In the genomic region with DNA sequence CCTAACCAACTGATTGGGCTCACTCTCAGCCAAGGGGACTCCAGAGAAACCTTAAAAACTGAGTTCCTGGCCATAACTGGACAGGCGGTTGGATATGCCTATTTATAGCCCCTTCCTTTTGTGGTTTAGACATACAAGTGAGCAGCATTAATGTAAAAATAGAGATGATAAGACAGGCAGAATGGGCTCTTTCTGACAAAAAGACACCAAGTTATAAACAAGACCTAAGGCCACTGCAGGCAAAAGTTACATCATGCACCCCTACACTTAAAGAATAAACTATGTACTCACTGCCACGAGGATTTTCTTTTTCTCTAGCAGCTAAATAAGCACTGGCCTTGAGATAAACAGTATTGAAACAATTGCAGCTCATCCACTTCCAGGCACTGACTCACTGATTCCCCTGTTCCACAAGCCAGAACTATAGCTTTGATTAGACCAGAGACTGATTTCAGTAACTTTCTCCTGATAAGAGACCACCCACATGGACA, we compare ENCODE assay signal across 15 cellular contexts. TPM values are rescaled to one million over a fixed set of nuclear protein-coding genes. Genes with fewer than 3 reads are reported as not detected.
A peak's percentile ranks its signal among the peaks of the same experiment; 100 is the strongest.
DNase-seq lines count a peak whose midpoint lies in the region; ATAC-seq and TF ChIP-seq lines count a peak whose summit lies in the region.
"Had no signal": no experiment of that assay in that cellular context is flagged by ENCODE, and none has a peak within 500 bp of the region (broad histone marks: within the 10 kb centered on the region; RNA-seq: fewer than 3 reads in every experiment).

No MANE protein-coding gene starts in this region.

- H3K79me2 ChIP-seq in PC-3 (ENCODE audit: low read length) = no peaks in the 10 kb centered on the region

- BruUV-seq in PC-3 (replicated peaks; lab: Mats Ljungman, UMichigan) = no TSS peak

- H3K4me1 ChIP-seq in ascending aorta (peaks cover 4 to 22% of the 10 kb centered on the region in 2 donors), left ventricle myocardium inferior (peaks cover 48% of the 10 kb centered on the region), aorta (ENCODE audit: control insufficient read depth in 1 of 2, insufficient read depth in 2 of 2, low read length in 2 of 2) (peaks cover 2 to 18% of the 10 kb centered on the region in 2 donors), PC-3 (ENCODE audit: insufficient read depth, low read length) (peaks cover 46% of the 10 kb centered on the region)

- H3K27me3 ChIP-seq in ascending aorta = no peaks in the 10 kb centered on the region
- no peaks in the 10 kb centered on the region for H3K27me3 ChIP-seq in left ventricle myocardium inferior (ENCODE audit: low read depth)
- H3K27me3 ChIP-seq in aorta (ENCODE audit: control insufficient read depth in 1 of 2, insufficient read depth in 2 of 2, low read length in 1 of 2) = no peaks in the 10 kb centered on the region
- no peaks in the 10 kb centered on the region for H3K27me3 ChIP-seq in PC-3 (ENCODE audit: low read length)

- no peaks in the 10 kb centered on the region for H3K9me2 ChIP-seq in PC-3 (replicated peaks; ENCODE audit: low read length)

- POLR2A ChIA-PET in PC-3 (lab: Charles Lee; ENCODE audit: unreplicated experiment) = no interaction called here

- DNase-seq in Right ventricle myocardium superior (no peak), cardiac septum (ENCODE audit: low spot score) (no peak), ascending aorta (ENCODE audit: low spot score in 2 of 2) (no peak), left ventricle myocardium inferior (no peak), aorta (no peak), OCI-M2 (lab: John Stamatoyannopoulos, UW; ENCODE audit: unreplicated experiment) (no peak), PC-3 (no peak)
- DNase-seq: activated T-cell treated with anti-CD3 and anti-CD28 coated beads, Interleukin-2, amount 50 U/mL, for 24 hours; cerebellar nuclear complex; H7; NCI-H1105; stimulated activated CD4-positive, alpha-beta T cell treated with anti-CD3 and anti-CD28 coated beads, Interleukin-4, amount 100 ng/mL, for 4 hours; substantia nigra had no signal

- CTCF ChIA-PET in PC-3 (lab: Charles Lee) = no interaction called here

- no peak overlapping the region for H3K4me2 ChIP-seq in PC-3 (ENCODE audit: low read length)

- H3K9me3 ChIP-seq in ascending aorta (no peaks in the 10 kb centered on the region), left ventricle myocardium inferior (replicated peaks) (no peaks in the 10 kb centered on the region), aorta (ENCODE audit: control insufficient read depth, low read length) (no peaks in the 10 kb centered on the region), PC-3 (ENCODE audit: low read length) (no peaks in the 10 kb centered on the region)

- H3K36me3 ChIP-seq in ascending aorta = no peaks in the 10 kb centered on the region
- H3K36me3 ChIP-seq in left ventricle myocardium inferior = no peaks in the 10 kb centered on the region
- no peaks in the 10 kb centered on the region for H3K36me3 ChIP-seq in aorta (ENCODE audit: control insufficient read depth in 1 of 2, insufficient read depth in 2 of 2, low read length in 1 of 2)
- H3K36me3 ChIP-seq in PC-3 (ENCODE audit: low read depth, low read length) = no peaks in the 10 kb centered on the region

- TF ChIP-seq CTCF in ascending aorta (IDR thresholded peaks at IDR 0.05) = no peak
- TF ChIP-seq CTCF in left ventricle myocardium inferior (IDR thresholded peaks at IDR 0.05; ENCODE audit: borderline replicate concordance) = no peak
- no peak for TF ChIP-seq CTCF in PC-3 (conservative IDR thresholded peaks at IDR 0.05; ENCODE audit: low read depth, low read length)

- H3F3A ChIP-seq in PC-3 (ENCODE audit: low read length, unreplicated experiment) = no peaks in the 10 kb centered on the region

- ATAC-seq in Right ventricle myocardium superior (ENCODE audit: poor library complexity) (peak; percentile 35), aorta (ENCODE audit: low FRiP score) (peak; percentile 59), GM21360 (IDR thresholded peaks at IDR 0.05; ENCODE audit: unreplicated experiment) (no peak), PC-3 (no peak)

- WGBS in aorta, 2 donors = 2% methylated on average over 2 of the region's 2 CpGs

- H3K4me3 ChIP-seq in ascending aorta (no peak overlapping the region), left ventricle myocardium inferior (no peak overlapping the region), aorta (ENCODE audit: low read length in 2 of 2) (no peak overlapping the region), PC-3 (ENCODE audit: low read length) (no peak overlapping the region)

- H3K9ac ChIP-seq in PC-3 (ENCODE audit: low read length) = no peak overlapping the region

- intact Hi-C loops in Right ventricle myocardium superior (cut with DNase I) = no loop called here
- intact Hi-C loops in cardiac septum (cut with DNase I) = no loop called here
- intact Hi-C loops in ascending aorta (cut with DNase I) = loop anchor here (5.0 kb wide), 1 partner anchor 36 kb away; no protein-coding TSS in a partner anchor
- intact Hi-C loops in left ventricle myocardium inferior (cut with micrococcal nuclease) = no loop called here
- intact Hi-C loops in aorta (cut with DNase I) = no loop called here
- intact Hi-C loops in PC-3 (cut with micrococcal nuclease) = loop anchor here (5.0 kb wide), 1 partner anchor 41 kb away; no protein-coding TSS in a partner anchor

- H3K27ac ChIP-seq in ascending aorta (peak overlapping the region; percentile 63 to 67), left ventricle myocardium inferior (replicated peaks) (peak overlapping the region; percentile 36), aorta (ENCODE audit: low read depth in 1 of 2, low read length in 2 of 2) (peak overlapping the region; percentile 36 to 57), PC-3 (ENCODE audit: low read length) (no peak overlapping the region)

- H4K20me1 ChIP-seq in PC-3 (ENCODE audit: low read length) = no peaks in the 10 kb centered on the region

- no peak overlapping the region for H2AFZ ChIP-seq in PC-3 (ENCODE audit: low read length)

RNA-seq across cellular contexts. Expression of a gene that starts 30.1 kb away (rescaled TPM):
- total RNA-seq in Right ventricle myocardium superior = 0.08 TPM
- total RNA-seq in cardiac septum = 0.22 TPM
- 3.1 TPM for total RNA-seq in ascending aorta
- 0.30 TPM for total RNA-seq in left ventricle myocardium inferior
- total RNA-seq in aorta = 1 to 10 TPM; 1.4 to 3.2 TPM
- polyA plus RNA-seq in aorta = under 1 TPM; 0.15 to 0.88 TPM
- not detected in 2 replicates for total RNA-seq in PC-3 (2014; rRNA removed)
- total RNA-seq: H7, neural crest cell had no signal

Comparison
In these comparisons a context has a peak if more than half of its experiments do, and no peak if none do; other contexts are left out.
1. ATAC-seq: peak in Right ventricle myocardium superior (single experiment) and aorta (single experiment); none in GM21360 (single experiment) and PC-3 (single experiment).
2. intact Hi-C loops: an anchor here in ascending aorta (5.0 kb wide) and PC-3 (5.0 kb wide); none called in Right ventricle myocardium superior, cardiac septum, left ventricle myocardium inferior and aorta.